8 cellular contexts compared by ENCODE assay signal in genomic region chr1:3530931-3531818, GRCh38.
DNase-seq lines count a peak whose midpoint lies in the region; ATAC-seq and TF ChIP-seq lines count a peak whose summit lies in the region.

No MANE protein-coding gene starts in this region.

- no peaks in the 10 kb centered on the region for H3K9me2 ChIP-seq in neural cell (ENCODE audit: insufficient read depth, low read length)

- H3K4me3 Mint-ChIP-seq in activated T-cell treated with anti-CD3 and anti-CD28 coated beads, Interleukin-2, amount 50 U/mL, for 4 hours, result peak overlapping the region; percentile 81

- H3K4me3 ChIP-seq in fibroblast of lung (replicated peaks in 1 of 4; ENCODE audit: control extremely low read depth in 1 of 4, insufficient read depth in 1 of 4, low read depth in 3 of 4, low read length in 4 of 4) (peak overlapping the region in 3 of 4 experiments; percentile 28 to 55 (median 34)), neural cell (ENCODE audit: low read length) (peak overlapping the region; percentile 64)

- in situ Hi-C loops in GM13977 (cut with MboI; ENCODE audit: low pct_unique_long_range_greater_than_20kb, low sequenced_read_pairs, unreplicated experiment), result no loop called here

- peak; percentile 77 for DNase-seq in GM13977 (ENCODE audit: low spot score)
- peak; percentile 70 for DNase-seq in NOMO-1 treated with dmso at 0.1 percent for 144 hours (lab: John Stamatoyannopoulos, UW; ENCODE audit: unreplicated experiment)
- peak; percentile 71 for DNase-seq in activated T-cell treated with anti-CD3 and anti-CD28 coated beads, Interleukin-2, amount 50 U/mL, for 4 hours
- peak; percentile 7 to 63 for DNase-seq in fibroblast of lung (ENCODE audit: low read depth in 2 of 2)
- peak; percentile 74 to 89 (median 84) for DNase-seq in stimulated activated naive CD4-positive, alpha-beta T cell (lab: John Stamatoyannopoulos, UW)

- H3F3A ChIP-seq in neural cell (ENCODE audit: insufficient read depth, low read length, poor library complexity, severe bottlenecking), result no peaks in the 10 kb centered on the region

- H3K36me3 ChIP-seq in fibroblast of lung (ENCODE audit: control insufficient read depth, insufficient read depth, low read length) (no peaks in the 10 kb centered on the region), neural cell (ENCODE audit: insufficient read depth, low read length) (no peaks in the 10 kb centered on the region)

- H3K9me3 ChIP-seq in fibroblast of lung (ENCODE audit: control insufficient read depth, insufficient read depth, low read depth, low read length) (no peaks in the 10 kb centered on the region), neural cell (ENCODE audit: low read length) (no peaks in the 10 kb centered on the region)

- H3K27ac ChIP-seq in fibroblast of lung (ENCODE audit: insufficient read depth, low read length), result no peak overlapping the region
- H3K27ac ChIP-seq in neural cell (ENCODE audit: low read length), result no peak overlapping the region

- H2AFZ ChIP-seq in fibroblast of lung (ENCODE audit: low read length) (no peak overlapping the region), neural cell (ENCODE audit: low read depth, low read length) (no peak overlapping the region)

- TF ChIP-seq EP300 in neural cell (conservative IDR thresholded peaks at IDR 0.05; ENCODE audit: poor library complexity, severe bottlenecking), result no peak

- H3K27me3 ChIP-seq in fibroblast of lung (ENCODE audit: control insufficient read depth, insufficient read depth, low read length) (no peaks in the 10 kb centered on the region), neural cell (ENCODE audit: insufficient read depth, low read depth, low read length) (peaks cover 7% of the 10 kb centered on the region)

- peaks cover 19% of the 10 kb centered on the region for H3K4me1 Mint-ChIP-seq in activated T-cell treated with anti-CD3 and anti-CD28 coated beads, Interleukin-2, amount 50 U/mL, for 4 hours (ENCODE audit: low read depth)

- H3K4me2 ChIP-seq in fibroblast of lung (ENCODE audit: extremely low read depth, insufficient read depth, low read length), result peak overlapping the region; percentile 75
- H3K4me2 ChIP-seq in neural cell (ENCODE audit: low read length), result no peak overlapping the region

- no peaks in the 10 kb centered on the region for H3K4me1 ChIP-seq in fibroblast of lung (ENCODE audit: control insufficient read depth, extremely low read depth, insufficient read depth, low read length)

- H3K9ac ChIP-seq in fibroblast of lung (ENCODE audit: insufficient read depth, low read length) (peak overlapping the region; percentile 20), neural cell (ENCODE audit: low read length) (peak overlapping the region; percentile 53)

- H3K79me2 ChIP-seq in fibroblast of lung (ENCODE audit: control insufficient read depth, insufficient read depth, low read length), result no peaks in the 10 kb centered on the region
- H3K79me2 ChIP-seq in neural cell (replicated peaks; ENCODE audit: insufficient read depth, low read length), result no peaks in the 10 kb centered on the region

- no peak for TF ChIP-seq RAD21 in neural cell (conservative IDR thresholded peaks at IDR 0.05)

- H3K9me3 Mint-ChIP-seq in activated T-cell treated with anti-CD3 and anti-CD28 coated beads, Interleukin-2, amount 50 U/mL, for 4 hours, result no peaks in the 10 kb centered on the region

- TF ChIP-seq CTCF in GM13977 (IDR thresholded peaks at IDR 0.05; ENCODE audit: extremely low read depth, insufficient read depth, missing control alignments) (no peak), fibroblast of lung (conservative IDR thresholded peaks at IDR 0.05 in 1 of 2, IDR thresholded peaks at IDR 0.05 in 1 of 2; ENCODE audit: low read depth in 1 of 2, low read length in 2 of 2) (no peak), neural cell (IDR thresholded peaks at IDR 0.05; ENCODE audit: poor library complexity, severe bottlenecking) (no peak)

- ATAC-seq in activated T-cell treated with anti-CD3 and anti-CD28 coated beads, Interleukin-2, amount 50 U/mL, for 4 hours, result peak; percentile 86 to 87
- ATAC-seq in GM18867 (IDR thresholded peaks at IDR 0.05; ENCODE audit: unreplicated experiment) (no peak), HG03432 (IDR thresholded peaks at IDR 0.05; ENCODE audit: unreplicated experiment) (no peak)

- H4K20me1 ChIP-seq in fibroblast of lung (ENCODE audit: control insufficient read depth, extremely low read depth, insufficient read depth, low read length), result no peaks in the 10 kb centered on the region
- no peaks in the 10 kb centered on the region for H4K20me1 ChIP-seq in neural cell (ENCODE audit: insufficient read depth)

- H3K36me3 Mint-ChIP-seq in activated T-cell treated with anti-CD3 and anti-CD28 coated beads, Interleukin-2, amount 50 U/mL, for 4 hours (ENCODE audit: insufficient read depth), result no peaks in the 10 kb centered on the region

- no peaks in the 10 kb centered on the region for H3K27me3 Mint-ChIP-seq in activated T-cell treated with anti-CD3 and anti-CD28 coated beads, Interleukin-2, amount 50 U/mL, for 4 hours (ENCODE audit: low read depth)

TF ChIP-seq in neural cell, 6 proteins besides CTCF, POLR2A, EP300 and RAD21:
- no peak for TF ChIP-seq SMC3 (conservative IDR thresholded peaks at IDR 0.05; ENCODE audit: poor library complexity)
- no peak for TF ChIP-seq POLR2AphosphoS5 (IDR thresholded peaks at IDR 0.05)
- TF ChIP-seq MXI1 (conservative IDR thresholded peaks at IDR 0.05; ENCODE audit: poor library complexity, severe bottlenecking), result no peak
- TF ChIP-seq EZH2 (IDR thresholded peaks at IDR 0.05; ENCODE audit: borderline replicate concordance, insufficient read depth, low read length, poor library complexity, severe bottlenecking), result no peak
- no peak for TF ChIP-seq REST (IDR thresholded peaks at IDR 0.05; ENCODE audit: borderline replicate concordance)
- no peak for TF ChIP-seq TAF1 (IDR thresholded peaks at IDR 0.05; ENCODE audit: low read depth)

Comparison
In these comparisons a context has a peak if more than half of its experiments do, and no peak if none do; other contexts are left out.
1. ATAC-seq: peak in activated T-cell treated with anti-CD3 and anti-CD28 coated beads, Interleukin-2, amount 50 U/mL, for 4 hours (2 of 2); none in GM18867 (single experiment) and HG03432 (single experiment).
2. Peak in every context shown above with its lines, with median percentiles within 50 percentile points of each other: DNase-seq.